20 cellular contexts compared by ENCODE assay signal in the genomic region with DNA sequence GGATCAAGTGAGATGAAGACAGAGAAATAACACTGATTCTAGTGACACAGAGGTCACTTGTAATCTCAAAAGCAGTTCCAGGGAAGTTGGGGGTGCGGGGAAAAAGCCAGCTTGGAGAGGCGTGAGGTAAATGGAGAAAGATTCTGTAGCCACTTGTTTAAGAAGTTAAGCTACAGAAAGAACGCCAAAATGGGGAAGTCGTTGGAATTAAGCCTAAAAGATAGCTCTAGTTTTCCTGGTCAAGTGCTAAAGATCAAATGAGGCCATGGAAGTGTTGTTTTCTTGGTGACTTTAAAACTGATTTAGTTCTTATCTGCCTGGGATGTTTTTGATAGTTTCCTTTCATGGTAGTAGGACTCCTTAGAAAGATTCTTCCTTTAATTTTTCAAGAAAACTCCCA.
DNase-seq lines count a peak whose midpoint lies in the region; ATAC-seq and TF ChIP-seq lines count a peak whose summit lies in the region.
"Had no signal": no experiment of that assay in that cellular context is flagged by ENCODE, and none has a peak within 500 bp of the region (broad histone marks: within the 10 kb centered on the region; RNA-seq: fewer than 3 reads in every experiment).

No MANE protein-coding gene starts in this region.

- TSS peak; percentile 79 for BruUV-seq in HCT116 (replicated peaks; lab: Mats Ljungman, UMichigan)
- BruUV-seq in PC-3 (replicated peaks; lab: Mats Ljungman, UMichigan): no TSS peak

- ATAC-seq in HCT116: no peak
- ATAC-seq in PC-3: no peak
- ATAC-seq in stimulated activated memory B cell treated with anti-CD40 and anti-IgM and Interleukin-4, amounts not matched to agents 10 μg/mL and 1 μg/mL and 100 μg/mL, for 72 hours: no peak
- ATAC-seq: body of pancreas; stimulated activated naive CD8-positive, alpha-beta T cell treated with anti-CD3 and anti-CD28 coated beads, Interleukin-15, amount 100 ng/mL, for 72 hours had no signal

- CTCF ChIA-PET in HCT116 (lab: Charles Lee): interaction anchor here (1.0 kb wide), 1 partner anchor 25 kb away, joined by 4 read pairs; no protein-coding TSS in a partner anchor
- CTCF ChIA-PET in PC-3 (lab: Charles Lee): no interaction called here

- H3K4me3 ChIP-seq in HCT116 (replicated peaks in 1 of 2; ENCODE audit: low read depth in 1 of 2, low read length in 2 of 2): peak overlapping the region in 1 of 2 experiments; percentile 31; a peak in 1 of 4 replicates
- no peak overlapping the region for H3K4me3 ChIP-seq in PC-3 (ENCODE audit: low read length)
- H3K4me3 ChIP-seq in esophagus muscularis mucosa: no peak overlapping the region
- no peak overlapping the region for H3K4me3 ChIP-seq in ovary
- H3K4me3 ChIP-seq in WERI-Rb-1 (ENCODE audit: low read depth, low read length): no peak overlapping the region
- H3K4me3 ChIP-seq: body of pancreas, MG63, transverse colon had no signal

- DNase-seq in HCT116 (ENCODE audit: low read depth, low spot score) (no peak), PC-3 (no peak), esophagus muscularis mucosa (ENCODE audit: extremely low spot score) (no peak), DMS79 treated with DMSO at 0.1 percent for 48 hours (lab: John Stamatoyannopoulos, UW) (no peak), ovary (no peak), WERI-Rb-1 (no peak)
- DNase-seq: activated CD4-positive, alpha-beta T cell treated with anti-CD3 and anti-CD28 coated beads, Interleukin-2, amount 10 ng/mL, durations not matched to agents 24 days and 14 days; activated naive CD8-positive, alpha-beta T cell treated with anti-CD3 and anti-CD28 coated beads, Interleukin-2, amount 10 ng/mL, durations not matched to agents 7 days and 5 days; body of pancreas; effector memory CD4-positive, alpha-beta T cell; MG63; NCI-H146; NCI-H524; nucleus accumbens; stimulated activated CD4-positive, alpha-beta T cell treated with anti-CD3 and anti-CD28 coated beads, Interleukin-12 subunit alpha, Interleukin-12 subunit beta, amount 100 ng/mL, for 4 hours; stimulated activated CD4-positive, alpha-beta T cell treated with anti-CD3 and anti-CD28 coated beads, Interleukin-4, amount 100 ng/mL, for 4 hours; stimulated activated naive CD8-positive, alpha-beta T cell treated with anti-CD3 and anti-CD28 coated beads, Interleukin-15, amount 100 ng/mL, for 72 hours had no signal

- no peak for TF ChIP-seq RAD21 in HCT116 (IDR thresholded peaks at IDR 0.05; ENCODE audit: low read depth)

- no peaks in the 10 kb centered on the region for H3K9me3 ChIP-seq in HCT116 (ENCODE audit: control insufficient read depth in 1 of 2, insufficient read depth in 1 of 2, low read depth in 1 of 2, low read length in 2 of 2)
- no peaks in the 10 kb centered on the region for H3K9me3 ChIP-seq in PC-3 (ENCODE audit: low read length)
- H3K9me3 ChIP-seq in esophagus muscularis mucosa: no peaks in the 10 kb centered on the region
- no peaks in the 10 kb centered on the region for H3K9me3 ChIP-seq in ovary
- H3K9me3 ChIP-seq in WERI-Rb-1 (ENCODE audit: severe bottlenecking): no peaks in the 10 kb centered on the region
- H3K9me3 ChIP-seq: body of pancreas, MG63, transverse colon had no signal

- no peaks in the 10 kb centered on the region for H3K9me3 Mint-ChIP-seq in stimulated activated memory B cell treated with anti-CD40 and anti-IgM and Interleukin-4, amounts not matched to agents 10 μg/mL and 1 μg/mL and 100 μg/mL, for 72 hours
- H3K9me3 Mint-ChIP-seq: activated CD4-positive, alpha-beta T cell treated with anti-CD3 and anti-CD28 coated beads, Interleukin-2, amount 10 ng/mL, durations not matched to agents 24 days and 14 days; activated naive CD8-positive, alpha-beta T cell treated with anti-CD3 and anti-CD28 coated beads, Interleukin-2, amount 10 ng/mL, durations not matched to agents 7 days and 5 days; activated T-helper 2 cell treated with anti-CD3 and anti-CD28 coated beads, Interferon-gamma antibody, Interleukin-2, Interleukin-4, amounts not matched to agents 10 μg/mL and 5 μg/mL and 100 μg/mL, durations not matched to agents 14 hours and 24 hours and 36 hours; stimulated activated naive CD8-positive, alpha-beta T cell treated with anti-CD3 and anti-CD28 coated beads, Interleukin-15, amount 100 ng/mL, for 72 hours had no signal

- H4K20me1 ChIP-seq in HCT116 (ENCODE audit: insufficient read depth) (no peaks in the 10 kb centered on the region), PC-3 (ENCODE audit: low read length) (no peaks in the 10 kb centered on the region)

- 76% methylated on average over 4 of the region's 4 CpGs for WGBS in esophagus muscularis mucosa
- 75 to 91% (median 81%) methylated on average over 4 of the region's 4 CpGs for whole genome bisulfite sequencing in ovary, 3 donors

- H3K27me3 Mint-ChIP-seq in stimulated activated memory B cell treated with anti-CD40 and anti-IgM and Interleukin-4, amounts not matched to agents 10 μg/mL and 1 μg/mL and 100 μg/mL, for 72 hours: no peaks in the 10 kb centered on the region

- no peak for TF ChIP-seq EP300 in esophagus muscularis mucosa (IDR thresholded peaks at IDR 0.05)
- TF ChIP-seq EP300 in ovary (IDR thresholded peaks at IDR 0.05): no peak

- TF ChIP-seq POLR2A in HCT116 (IDR thresholded peaks at IDR 0.05; ENCODE audit: borderline replicate concordance, extremely low read depth, insufficient read depth, insufficient read length) (no peak), esophagus muscularis mucosa (IDR thresholded peaks at IDR 0.05; ENCODE audit: low read depth) (no peak), ovary (IDR thresholded peaks at IDR 0.05) (no peak)

- H3F3A ChIP-seq in PC-3 (ENCODE audit: low read length, unreplicated experiment): no peaks in the 10 kb centered on the region

- TF ChIP-seq CTCF in HCT116 (IDR thresholded peaks at IDR 0.05 in 2 of 3, conservative IDR thresholded peaks at IDR 0.05 in 1 of 3; ENCODE audit: borderline replicate concordance in 1 of 3, insufficient read depth in 1 of 3, low read depth in 2 of 3, low read length in 2 of 3) (no peak), PC-3 (conservative IDR thresholded peaks at IDR 0.05; ENCODE audit: low read depth, low read length) (no peak), esophagus muscularis mucosa (IDR thresholded peaks at IDR 0.05) (no peak), ovary (IDR thresholded peaks at IDR 0.05) (no peak), WERI-Rb-1 (IDR thresholded peaks at IDR 0.05; ENCODE audit: low read depth, low read length) (no peak)

- H3K27ac Mint-ChIP-seq in stimulated activated memory B cell treated with anti-CD40 and anti-IgM and Interleukin-4, amounts not matched to agents 10 μg/mL and 1 μg/mL and 100 μg/mL, for 72 hours: peak overlapping the region; percentile 66
- H3K27ac Mint-ChIP-seq: activated CD4-positive, alpha-beta T cell treated with anti-CD3 and anti-CD28 coated beads, Interleukin-2, amount 10 ng/mL, durations not matched to agents 24 days and 14 days; activated naive CD8-positive, alpha-beta T cell treated with anti-CD3 and anti-CD28 coated beads, Interleukin-2, amount 10 ng/mL, durations not matched to agents 7 days and 5 days; activated T-helper 2 cell treated with anti-CD3 and anti-CD28 coated beads, Interferon-gamma antibody, Interleukin-2, Interleukin-4, amounts not matched to agents 10 μg/mL and 5 μg/mL and 100 μg/mL, durations not matched to agents 14 hours and 24 hours and 36 hours; stimulated activated naive CD8-positive, alpha-beta T cell treated with anti-CD3 and anti-CD28 coated beads, Interleukin-15, amount 100 ng/mL, for 72 hours had no signal

- no peaks in the 10 kb centered on the region for H3K36me3 Mint-ChIP-seq in stimulated activated memory B cell treated with anti-CD40 and anti-IgM and Interleukin-4, amounts not matched to agents 10 μg/mL and 1 μg/mL and 100 μg/mL, for 72 hours
- H3K36me3 Mint-ChIP-seq: activated naive CD8-positive, alpha-beta T cell treated with anti-CD3 and anti-CD28 coated beads, Interleukin-2, amount 10 ng/mL, durations not matched to agents 7 days and 5 days had no signal

- intact Hi-C loops in HCT116 (cut with micrococcal nuclease) (loop anchor here (10.0 kb wide), 1 partner anchor 415 kb away; no protein-coding TSS in a partner anchor), PC-3 (cut with micrococcal nuclease) (no loop called here), esophagus muscularis mucosa (cut with DNase I) (no loop called here), ovary (cut with DNase I) (no loop called here)

- RAD21 ChIA-PET in HCT116 (lab: Charles Lee; ENCODE audit: low non-redundant PET in 1 of 2, low total read pairs in 2 of 2, uncharacterized antibody in 2 of 2, unreplicated experiment in 2 of 2): no interaction called here

- H3K27me3 ChIP-seq in HCT116 (ENCODE audit: insufficient read depth, low read length) (no peaks in the 10 kb centered on the region), PC-3 (ENCODE audit: low read length) (no peaks in the 10 kb centered on the region), esophagus muscularis mucosa (no peaks in the 10 kb centered on the region), ovary (no peaks in the 10 kb centered on the region), WERI-Rb-1 (ENCODE audit: insufficient read depth, low read depth, severe bottlenecking) (no peaks in the 10 kb centered on the region)
- H3K27me3 ChIP-seq: body of pancreas, MG63, transverse colon had no signal

- H3K9ac ChIP-seq in HCT116 (ENCODE audit: low read length) (peak overlapping the region; percentile 44), PC-3 (ENCODE audit: low read length) (peak overlapping the region; percentile 9; the same call in 1 of the 2 replicates)

- POLR2A ChIA-PET in HCT116 (lab: Charles Lee): interaction anchor here (1.2 to 1.7 kb wide), 2 partner anchors 9 to 26 kb away, joined by 3 to 8 read pairs; no protein-coding TSS in a partner anchor
- POLR2A ChIA-PET in PC-3 (lab: Charles Lee; ENCODE audit: unreplicated experiment): no interaction called here

- peaks cover 36% of the 10 kb centered on the region for H3K4me1 Mint-ChIP-seq in stimulated activated memory B cell treated with anti-CD40 and anti-IgM and Interleukin-4, amounts not matched to agents 10 μg/mL and 1 μg/mL and 100 μg/mL, for 72 hours
- H3K4me1 Mint-ChIP-seq: activated CD4-positive, alpha-beta T cell treated with anti-CD3 and anti-CD28 coated beads, Interleukin-2, amount 10 ng/mL, durations not matched to agents 24 days and 14 days; activated naive CD8-positive, alpha-beta T cell treated with anti-CD3 and anti-CD28 coated beads, Interleukin-2, amount 10 ng/mL, durations not matched to agents 7 days and 5 days; stimulated activated naive CD8-positive, alpha-beta T cell treated with anti-CD3 and anti-CD28 coated beads, Interleukin-15, amount 100 ng/mL, for 72 hours had no signal

- H3K4me3 Mint-ChIP-seq in stimulated activated memory B cell treated with anti-CD40 and anti-IgM and Interleukin-4, amounts not matched to agents 10 μg/mL and 1 μg/mL and 100 μg/mL, for 72 hours: no peak overlapping the region
- H3K4me3 Mint-ChIP-seq: activated CD4-positive, alpha-beta T cell treated with anti-CD3 and anti-CD28 coated beads, Interleukin-2, amount 10 ng/mL, durations not matched to agents 24 days and 14 days; activated naive CD8-positive, alpha-beta T cell treated with anti-CD3 and anti-CD28 coated beads, Interleukin-2, amount 10 ng/mL, durations not matched to agents 7 days and 5 days; stimulated activated naive CD8-positive, alpha-beta T cell treated with anti-CD3 and anti-CD28 coated beads, Interleukin-15, amount 100 ng/mL, for 72 hours had no signal

- H3K4me1 ChIP-seq in HCT116 (ENCODE audit: control insufficient read depth in 1 of 2, insufficient read depth in 2 of 2, low read length in 2 of 2) (peaks cover 21 to 54% of the 10 kb centered on the region in 2 experiments), PC-3 (ENCODE audit: insufficient read depth, low read length) (peaks cover 43% of the 10 kb centered on the region), esophagus muscularis mucosa (peaks cover 6 to 80% (median 80%) of the 10 kb centered on the region in 4 donors), ovary (ENCODE audit: insufficient read depth) (peaks cover 3% of the 10 kb centered on the region)

- H3K4me2 ChIP-seq in HCT116 (ENCODE audit: low read length): peak overlapping the region; percentile 71
- no peak overlapping the region for H3K4me2 ChIP-seq in PC-3 (ENCODE audit: low read length)

- H2AFZ ChIP-seq in HCT116 (ENCODE audit: low read depth, low read length, poor library complexity, severe bottlenecking): peak overlapping the region; percentile 27
- H2AFZ ChIP-seq in PC-3 (ENCODE audit: low read length): no peak overlapping the region

- H3K79me2 ChIP-seq in HCT116 (ENCODE audit: insufficient read depth, low read length) (no peaks in the 10 kb centered on the region), PC-3 (ENCODE audit: low read length) (no peaks in the 10 kb centered on the region)

- peak overlapping the region; percentile 50; the same call in 1 of the 2 replicates for H3K27ac ChIP-seq in HCT116 (ENCODE audit: low read depth, low read length)
- peak overlapping the region; percentile 47 for H3K27ac ChIP-seq in PC-3 (ENCODE audit: low read length)
- peak overlapping the region; percentile 78 to 86 (median 84) for H3K27ac ChIP-seq in esophagus muscularis mucosa (replicated peaks in 1 of 4)
- H3K27ac ChIP-seq in ovary: no peak overlapping the region
- H3K27ac ChIP-seq in WERI-Rb-1: no peak overlapping the region
- H3K27ac ChIP-seq: body of pancreas had no signal

- no peaks in the 10 kb centered on the region for H3K9me2 ChIP-seq in HCT116 (ENCODE audit: insufficient read depth)
- H3K9me2 ChIP-seq in PC-3 (replicated peaks; ENCODE audit: low read length): no peaks in the 10 kb centered on the region

- H3K36me3 ChIP-seq in HCT116 (ENCODE audit: control insufficient read depth in 1 of 2, insufficient read depth in 2 of 2, low read length in 2 of 2) (no peaks in the 10 kb centered on the region), PC-3 (ENCODE audit: low read depth, low read length) (no peaks in the 10 kb centered on the region), esophagus muscularis mucosa (no peaks in the 10 kb centered on the region), ovary (no peaks in the 10 kb centered on the region), WERI-Rb-1 (no peaks in the 10 kb centered on the region)
- H3K36me3 ChIP-seq: MG63, transverse colon had no signal

Comparison
In these comparisons a context has a peak if more than half of its experiments do, and no peak if none do; other contexts are left out.
1. H3K27ac ChIP-seq: peak in HCT116 (single experiment), PC-3 (single experiment) and esophagus muscularis mucosa (4 of 4); none in ovary (0 of 2) and WERI-Rb-1 (single experiment).